27 cellular contexts compared by ENCODE assay signal in the genomic region with DNA sequence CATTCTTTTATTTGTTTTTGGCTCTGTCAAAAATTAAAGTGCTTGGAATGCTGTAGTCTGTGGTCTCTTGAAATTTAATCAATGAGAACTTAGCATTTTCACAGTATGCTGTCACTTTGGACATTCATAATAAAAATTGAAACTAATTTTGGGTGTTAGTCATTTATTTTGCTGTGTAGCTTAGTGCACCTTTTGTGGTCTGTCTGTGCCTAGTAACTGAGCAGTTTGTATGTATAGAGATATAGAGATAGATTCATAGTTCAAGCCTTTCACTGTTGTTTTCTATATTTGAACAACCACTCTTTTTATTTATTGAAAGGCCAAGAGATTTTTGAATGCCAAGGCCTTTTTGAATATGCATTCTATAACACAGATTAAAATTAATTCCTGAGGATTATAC.
"Had no signal": no experiment of that assay in that cellular context is flagged by ENCODE, and none has a peak within 500 bp of the region (broad histone marks: within the 10 kb centered on the region; RNA-seq: fewer than 3 reads in every experiment).

No MANE protein-coding gene starts in this region.

- H3K27me3 Mint-ChIP-seq: activated CD4-positive, alpha-beta memory T cell treated with anti-CD3 and anti-CD28 coated beads, Interleukin-2, amount 10 ng/mL, durations not matched to agents 7 days and 5 days; activated CD4-positive, alpha-beta T cell treated with anti-CD3 and anti-CD28 coated beads, Interleukin-2, amount 10 ng/mL, durations not matched to agents 7 days and 5 days; activated naive CD4-positive, alpha-beta T cell treated with anti-CD3 and anti-CD28 coated beads, Interleukin-2, amount 10 ng/mL, durations not matched to agents 7 days and 5 days; activated T-cell treated with anti-CD3 and anti-CD28 coated beads, Interleukin-2, amount 50 U/mL, for 24 hours; T-helper 17 cell had no signal

- H3K4me1 ChIP-seq: adrenal gland, body of pancreas, colonic mucosa had no signal

- H3K27ac ChIP-seq: adrenal gland, body of pancreas, colonic mucosa had no signal

- H3K27ac Mint-ChIP-seq: activated CD4-positive, alpha-beta memory T cell treated with anti-CD3 and anti-CD28 coated beads, Interleukin-2, amount 10 ng/mL, durations not matched to agents 7 days and 5 days; activated CD4-positive, alpha-beta T cell treated with anti-CD3 and anti-CD28 coated beads, Interleukin-2, amount 10 ng/mL, durations not matched to agents 7 days and 5 days; activated naive CD4-positive, alpha-beta T cell treated with anti-CD3 and anti-CD28 coated beads, Interleukin-2, amount 10 ng/mL, durations not matched to agents 7 days and 5 days; activated T-cell treated with anti-CD3 and anti-CD28 coated beads, Interleukin-2, amount 50 U/mL, for 24 hours; activated T-helper 1 cell treated with anti-CD3 and anti-CD28 coated beads, Interleukin-12 subunit alpha, Interleukin-12 subunit beta, Interleukin-2, Interleukin-4 antibody, amounts not matched to agents 30 ng/mL and 10 ng/mL and 1 ng/mL, durations not matched to agents 14 hours and 24 hours and 36 hours; T-helper 17 cell; T-helper 2 cell treated with Interferon-gamma antibody and Interleukin-4, amounts not matched to agents 5 μg/mL and 100 μg/mL, for 36 hours had no signal

- H3K4me3 ChIP-seq: adrenal gland, body of pancreas, colonic mucosa had no signal

- ATAC-seq: body of pancreas, esophagus mucosa, T-helper 17 cell had no signal

- H3K27me3 ChIP-seq: adrenal gland, body of pancreas, colonic mucosa had no signal

- H3K36me3 ChIP-seq: adrenal gland, colonic mucosa had no signal

- H3K9me3 Mint-ChIP-seq: activated CD4-positive, alpha-beta memory T cell treated with anti-CD3 and anti-CD28 coated beads, Interleukin-2, amount 10 ng/mL, durations not matched to agents 7 days and 5 days; activated CD4-positive, alpha-beta T cell treated with anti-CD3 and anti-CD28 coated beads, Interleukin-2, amount 10 ng/mL, durations not matched to agents 7 days and 5 days; activated naive CD4-positive, alpha-beta T cell treated with anti-CD3 and anti-CD28 coated beads, Interleukin-2, amount 10 ng/mL, durations not matched to agents 7 days and 5 days; activated naive CD4-positive, alpha-beta T cell treated with anti-CD3 and anti-CD28 coated beads, Interleukin-2, amount 50 U/mL, for 72 hours; activated T-cell treated with anti-CD3 and anti-CD28 coated beads, Interleukin-2, amount 50 U/mL, for 24 hours; activated T-helper 1 cell treated with anti-CD3 and anti-CD28 coated beads, Interleukin-12 subunit alpha, Interleukin-12 subunit beta, Interleukin-2, Interleukin-4 antibody, amounts not matched to agents 30 ng/mL and 10 ng/mL and 1 ng/mL, durations not matched to agents 14 hours and 24 hours and 36 hours; endodermal cell; T-helper 2 cell treated with Interferon-gamma antibody and Interleukin-4, amounts not matched to agents 5 μg/mL and 100 μg/mL, for 36 hours had no signal

- H3K4me1 Mint-ChIP-seq: activated CD4-positive, alpha-beta T cell treated with anti-CD3 and anti-CD28 coated beads, Interleukin-2, amount 10 ng/mL, durations not matched to agents 7 days and 5 days; activated naive CD4-positive, alpha-beta T cell treated with anti-CD3 and anti-CD28 coated beads, Interleukin-2, amount 10 ng/mL, durations not matched to agents 7 days and 5 days had no signal

- H3K36me3 Mint-ChIP-seq: activated naive CD4-positive, alpha-beta T cell treated with anti-CD3 and anti-CD28 coated beads, Interleukin-2, amount 50 U/mL, for 72 hours had no signal

- DNase-seq: activated CD4-positive, alpha-beta memory T cell treated with anti-CD3 and anti-CD28 coated beads, Interleukin-2, amount 10 ng/mL, durations not matched to agents 7 days and 5 days; activated CD4-positive, alpha-beta T cell treated with anti-CD3 and anti-CD28 coated beads for 4 hours; activated CD4-positive, alpha-beta T cell treated with anti-CD3 and anti-CD28 coated beads, Interleukin-2, amount 10 ng/mL, durations not matched to agents 7 days and 5 days; activated CD4-positive, alpha-beta T cell treated with anti-CD3 and anti-CD28 coated beads, Interleukin-2, amount 50 U/mL, for 4 hours; activated CD4-positive, CD25-positive, alpha-beta regulatory T cell; activated CD8-positive, alpha-beta memory T cell treated with anti-CD3 and anti-CD28 coated beads, Interleukin-2, amount 50 U/mL, for 48 hours; activated gamma-delta T cell; activated naive CD4-positive, alpha-beta T cell; activated naive CD4-positive, alpha-beta T cell treated with anti-CD3 and anti-CD28 coated beads, Interleukin-2, amount 10 ng/mL, durations not matched to agents 7 days and 5 days; activated T-cell treated with anti-CD3 and anti-CD28 coated beads for 4 hours; activated T-cell treated with anti-CD3 and anti-CD28 coated beads, Interleukin-2, amount 50 U/mL, for 24 hours; adrenal gland; amygdala; aorta; body of pancreas; cerebellar nuclear complex; colonic mucosa; effector memory CD4-positive, alpha-beta T cell; endodermal cell; foreskin fibroblast; T-helper 1 cell; T-helper 17 cell; T1000 had no signal

- H3K4me3 Mint-ChIP-seq: activated CD4-positive, alpha-beta memory T cell treated with anti-CD3 and anti-CD28 coated beads, Interleukin-2, amount 10 ng/mL, durations not matched to agents 7 days and 5 days; activated CD4-positive, alpha-beta T cell treated with anti-CD3 and anti-CD28 coated beads, Interleukin-2, amount 10 ng/mL, durations not matched to agents 7 days and 5 days; activated naive CD4-positive, alpha-beta T cell treated with anti-CD3 and anti-CD28 coated beads, Interleukin-2, amount 10 ng/mL, durations not matched to agents 7 days and 5 days; activated T-cell treated with anti-CD3 and anti-CD28 coated beads, Interleukin-2, amount 50 U/mL, for 24 hours; activated T-helper 1 cell treated with anti-CD3 and anti-CD28 coated beads, Interleukin-12 subunit alpha, Interleukin-12 subunit beta, Interleukin-2, Interleukin-4 antibody, amounts not matched to agents 30 ng/mL and 10 ng/mL and 1 ng/mL, durations not matched to agents 14 hours and 24 hours and 36 hours; endodermal cell; T-helper 17 cell; T-helper 2 cell treated with Interferon-gamma antibody and Interleukin-4, amounts not matched to agents 5 μg/mL and 100 μg/mL, for 36 hours had no signal
